ENCODE assay signal across 8 cellular contexts in genomic region chr11:67607507-67607906, GRCh38. TPM values are rescaled to one million over a fixed set of nuclear protein-coding genes. Genes with fewer than 3 reads are reported as not detected.
A peak's percentile ranks its signal among the peaks of the same experiment; 100 is the strongest.
DNase-seq lines count a peak whose midpoint lies in the region; ATAC-seq, FAIRE-seq and TF ChIP-seq lines count a peak whose summit lies in the region.
"Had no signal": no experiment of that assay in that cellular context is flagged by ENCODE, and none has a peak within 500 bp of the region (broad histone marks: within the 10 kb centered on the region; RNA-seq: fewer than 3 reads in every experiment).

No MANE protein-coding gene starts in this region.

- H3K4me1 Mint-ChIP-seq in stimulated activated naive CD8-positive, alpha-beta T cell treated with anti-CD3 and anti-CD28 coated beads, Interleukin-15, amount 100 ng/mL, for 72 hours, result peaks cover 47% of the 10 kb centered on the region

- peaks cover 22% of the 10 kb centered on the region for H3K27me3 Mint-ChIP-seq in stimulated activated naive CD8-positive, alpha-beta T cell treated with anti-CD3 and anti-CD28 coated beads, Interleukin-15, amount 100 ng/mL, for 72 hours

- peak overlapping the region; percentile 90 to 98 for H3K4me3 Mint-ChIP-seq in stimulated activated naive CD8-positive, alpha-beta T cell treated with anti-CD3 and anti-CD28 coated beads, Interleukin-15, amount 100 ng/mL, for 72 hours

- H2AFZ ChIP-seq in keratinocyte (ENCODE audit: control insufficient read depth, low read length), result peak overlapping the region; percentile 86

- peaks cover 44% of the 10 kb centered on the region for H3K36me3 ChIP-seq in HUES6 (ENCODE audit: control insufficient read depth, insufficient read depth, low read length)
- peaks cover 17 to 24% of the 10 kb centered on the region in 2 experiments for H3K36me3 ChIP-seq in keratinocyte (ENCODE audit: control insufficient read depth in 2 of 2, extremely low read depth in 1 of 2, insufficient read depth in 2 of 2, low read length in 2 of 2)

- dilution Hi-C loops in keratinocyte (cut with MboI; ENCODE audit: extremely low pct_ligation_motif_present, low sequenced_read_pairs), result no loop called here

- TF ChIP-seq CTCF in keratinocyte (optimal IDR thresholded peaks at IDR 0.05 in 1 of 3, IDR thresholded peaks at IDR 0.05 in 1 of 3, conservative IDR thresholded peaks at IDR 0.05 in 1 of 3; ENCODE audit: extremely low read depth in 1 of 3, insufficient read depth in 2 of 3, low read length in 3 of 3), result no peak

- H3K9me1 ChIP-seq in keratinocyte (ENCODE audit: control insufficient read depth, extremely low read depth, insufficient read depth, low read length), result no peaks in the 10 kb centered on the region

- H3K9me3 Mint-ChIP-seq in activated naive CD4-positive, alpha-beta T cell treated with anti-CD3 and anti-CD28 coated beads, Interleukin-2, amount 50 U/mL, for 72 hours, result no peaks in the 10 kb centered on the region
- no peaks in the 10 kb centered on the region for H3K9me3 Mint-ChIP-seq in stimulated activated naive CD8-positive, alpha-beta T cell treated with anti-CD3 and anti-CD28 coated beads, Interleukin-15, amount 100 ng/mL, for 72 hours

- H4K20me1 ChIP-seq in keratinocyte (ENCODE audit: control insufficient read depth, extremely low read depth, insufficient read depth, low read length), result no peaks in the 10 kb centered on the region

- H3K79me2 ChIP-seq in keratinocyte (ENCODE audit: control insufficient read depth, insufficient read depth, low read length), result peaks cover 17% of the 10 kb centered on the region

- H3K9me3 ChIP-seq in HUES6 (ENCODE audit: control insufficient read depth, insufficient read depth, low read depth, low read length) (peaks cover 2% of the 10 kb centered on the region; the same call in 1 of the 2 replicates), keratinocyte (ENCODE audit: control insufficient read depth, low read depth, low read length) (no peaks in the 10 kb centered on the region)

- H3K27ac ChIP-seq in HUES6 (ENCODE audit: low read depth, low read length), result no peak overlapping the region; the same call in 1 of the 2 replicates
- peak overlapping the region; percentile 80 for H3K27ac ChIP-seq in keratinocyte (ENCODE audit: control insufficient read depth, insufficient read depth, low read length)

- peak overlapping the region; percentile 80 for H3K9ac ChIP-seq in HUES6 (ENCODE audit: low read length)
- H3K9ac ChIP-seq in keratinocyte (ENCODE audit: control insufficient read depth, extremely low read depth, insufficient read depth, low read length), result peak overlapping the region; percentile 94

- no peak for FAIRE-seq in keratinocyte (lab: Jason Lieb, UNC)

- H3K4me2 ChIP-seq in keratinocyte (ENCODE audit: control insufficient read depth, extremely low read depth, insufficient read depth, low read depth, low read length), result peak overlapping the region; percentile 84

- H3K27ac Mint-ChIP-seq in activated naive CD4-positive, alpha-beta T cell treated with anti-CD3 and anti-CD28 coated beads, Interleukin-2, amount 50 U/mL, for 72 hours, result peak overlapping the region; percentile 82 to 91
- peak overlapping the region; percentile 72 to 96 for H3K27ac Mint-ChIP-seq in stimulated activated naive CD8-positive, alpha-beta T cell treated with anti-CD3 and anti-CD28 coated beads, Interleukin-15, amount 100 ng/mL, for 72 hours

- H3K4me1 ChIP-seq in HUES6 (ENCODE audit: control insufficient read depth, insufficient read depth, low read length) (peaks cover 35% of the 10 kb centered on the region), keratinocyte (ENCODE audit: control insufficient read depth, extremely low read depth, insufficient read depth, low read length) (peaks cover 10% of the 10 kb centered on the region)

- H3K36me3 Mint-ChIP-seq in activated naive CD4-positive, alpha-beta T cell treated with anti-CD3 and anti-CD28 coated beads, Interleukin-2, amount 50 U/mL, for 72 hours, result peaks cover 6 to 17% of the 10 kb centered on the region in 2 donors

- H3K4me3 ChIP-seq in HUES6 (ENCODE audit: low read depth, low read length), result peak overlapping the region; percentile 91
- H3K4me3 ChIP-seq in keratinocyte (ENCODE audit: control insufficient read depth in 2 of 3, extremely low read depth in 1 of 3, insufficient read depth in 2 of 3, low read depth in 1 of 3, low read length in 3 of 3), result peak overlapping the region; percentile 94 to 100 (median 95)

- no peaks in the 10 kb centered on the region; the same call in 1 of the 2 replicates for H3K27me3 ChIP-seq in HUES6 (ENCODE audit: control insufficient read depth, insufficient read depth, low read length)
- no peaks in the 10 kb centered on the region for H3K27me3 ChIP-seq in keratinocyte (ENCODE audit: control insufficient read depth, extremely low read depth, insufficient read depth, low read length)

- ATAC-seq in activated naive CD4-positive, alpha-beta T cell treated with anti-CD3 and anti-CD28 coated beads, Interleukin-2, amount 50 U/mL, for 72 hours, result no peak
- ATAC-seq in stimulated activated naive CD8-positive, alpha-beta T cell treated with anti-CD3 and anti-CD28 coated beads, Interleukin-15, amount 100 ng/mL, for 72 hours, result no peak
- ATAC-seq in GM18517 (IDR thresholded peaks at IDR 0.05; ENCODE audit: unreplicated experiment), result no peak

- DNase-seq in activated naive CD4-positive, alpha-beta T cell treated with anti-CD3 and anti-CD28 coated beads, Interleukin-2, amount 50 U/mL, for 72 hours (ENCODE audit: low spot score in 2 of 2), result no peak
- DNase-seq in keratinocyte (ENCODE audit: low read depth, low spot score), result no peak
- DNase-seq in stimulated activated naive CD8-positive, alpha-beta T cell treated with anti-CD3 and anti-CD28 coated beads, Interleukin-15, amount 100 ng/mL, for 72 hours, result no peak
- DNase-seq in NCI-H2227 (lab: John Stamatoyannopoulos, UW; ENCODE audit: unreplicated experiment), result no peak
- DNase-seq in NCI-H1048 (lab: John Stamatoyannopoulos, UW), result no peak
- DNase-seq: HCEC 1CT had no signal

RNA-seq across cellular contexts. Expression of gene NDUFV1, which starts 0.8 kb away (rescaled TPM):
- total RNA-seq in activated naive CD4-positive, alpha-beta T cell treated with anti-CD3 and anti-CD28 coated beads, Interleukin-2, amount 50 U/mL, for 72 hours, result 100 to 1,000 TPM; 237 to 286 TPM
- polyA plus RNA-seq in keratinocyte, result 92.9 to 118 TPM (median 102 TPM) in 3 replicates
- polyA plus RNA-seq in keratinocyte (2011; ENCODE audit: low read depth), result 74.0 TPM
- 38.6 and 103 TPM in 2 replicates for polyA plus RNA-seq in keratinocyte (2011; cell fraction: cytosol; rRNA removed)
- 208 and 255 TPM in 2 replicates for polyA plus RNA-seq in keratinocyte (2011; cell fraction: nucleus; rRNA removed)
- polyA plus RNA-seq in keratinocyte (2012; ENCODE audit: low replicate concordance), result 112 and 133 TPM in 2 replicates
- polyA minus RNA-seq in keratinocyte, result 69.1 to 102 TPM (median 70.3 TPM) in 3 replicates
- polyA minus RNA-seq in keratinocyte (2011; cell fraction: cytosol; rRNA and poly(A)+ RNA removed), result 168 TPM
- 54.4 and 58.9 TPM in 2 replicates for polyA minus RNA-seq in keratinocyte (2011; cell fraction: nucleus; rRNA and poly(A)+ RNA removed)

RNA-seq across cellular contexts. Expression of gene NUDT8, which starts 22.2 kb away (rescaled TPM):
- 10 to 100 TPM; 27.6 to 37.3 TPM for total RNA-seq in activated naive CD4-positive, alpha-beta T cell treated with anti-CD3 and anti-CD28 coated beads, Interleukin-2, amount 50 U/mL, for 72 hours
- 1.1 to 1.6 TPM (median 1.5 TPM) in 3 replicates for polyA plus RNA-seq in keratinocyte
- polyA plus RNA-seq in keratinocyte (2011; ENCODE audit: low read depth), result not detected
- 0.68 and 2.5 TPM in 2 replicates for polyA plus RNA-seq in keratinocyte (2011; cell fraction: cytosol; rRNA removed)
- 1.9 and 2.7 TPM in 2 replicates for polyA plus RNA-seq in keratinocyte (2011; cell fraction: nucleus; rRNA removed)
- polyA plus RNA-seq in keratinocyte (2012; ENCODE audit: low replicate concordance), result 6.7 and 15.8 TPM in 2 replicates
- 0.72 to 1.8 TPM in 2 of 3 replicates, not detected in the other for polyA minus RNA-seq in keratinocyte
- polyA minus RNA-seq in keratinocyte (2011; cell fraction: cytosol; rRNA and poly(A)+ RNA removed), result not detected
- 1.2 TPM in 1 of 2 replicates, not detected in the other for polyA minus RNA-seq in keratinocyte (2011; cell fraction: nucleus; rRNA and poly(A)+ RNA removed)

RNA-seq across cellular contexts. Expression of gene GSTP1, which starts 23.9 kb away (rescaled TPM):
- 100 to 1,000 TPM; 247 to 466 TPM for total RNA-seq in activated naive CD4-positive, alpha-beta T cell treated with anti-CD3 and anti-CD28 coated beads, Interleukin-2, amount 50 U/mL, for 72 hours
- 1,511 to 3,251 TPM (median 1,575 TPM) in 3 replicates for polyA plus RNA-seq in keratinocyte
- 379 TPM for polyA plus RNA-seq in keratinocyte (2011; ENCODE audit: low read depth)
- polyA plus RNA-seq in keratinocyte (2011; cell fraction: cytosol; rRNA removed), result 1,984 and 3,223 TPM in 2 replicates
- polyA plus RNA-seq in keratinocyte (2011; cell fraction: nucleus; rRNA removed), result 1,110 and 1,459 TPM in 2 replicates
- 2,382 and 2,611 TPM in 2 replicates for polyA plus RNA-seq in keratinocyte (2012; ENCODE audit: low replicate concordance)
- polyA minus RNA-seq in keratinocyte, result 1,137 to 2,631 TPM (median 2,247 TPM) in 3 replicates
- 2,162 TPM for polyA minus RNA-seq in keratinocyte (2011; cell fraction: cytosol; rRNA and poly(A)+ RNA removed)
- polyA minus RNA-seq in keratinocyte (2011; cell fraction: nucleus; rRNA and poly(A)+ RNA removed), result 492 and 503 TPM in 2 replicates

RNA-seq across cellular contexts. Expression of gene TBX10, which starts 32.1 kb away (rescaled TPM):
- not detected for total RNA-seq in activated naive CD4-positive, alpha-beta T cell treated with anti-CD3 and anti-CD28 coated beads, Interleukin-2, amount 50 U/mL, for 72 hours
- polyA plus RNA-seq in keratinocyte, result not detected in 3 replicates
- polyA plus RNA-seq in keratinocyte (2011; ENCODE audit: low read depth), result not detected
- not detected in 2 replicates for polyA plus RNA-seq in keratinocyte (2011; cell fraction: cytosol; rRNA removed)
- polyA plus RNA-seq in keratinocyte (2011; cell fraction: nucleus; rRNA removed), result not detected in 2 replicates
- not detected in 2 replicates for polyA plus RNA-seq in keratinocyte (2012; ENCODE audit: low replicate concordance)
- not detected in 3 replicates for polyA minus RNA-seq in keratinocyte
- not detected for polyA minus RNA-seq in keratinocyte (2011; cell fraction: cytosol; rRNA and poly(A)+ RNA removed)
- polyA minus RNA-seq in keratinocyte (2011; cell fraction: nucleus; rRNA and poly(A)+ RNA removed), result not detected in 2 replicates

RNA-seq across cellular contexts. Expression of gene ACY3, which starts 43.0 kb away (rescaled TPM):
- total RNA-seq in activated naive CD4-positive, alpha-beta T cell treated with anti-CD3 and anti-CD28 coated beads, Interleukin-2, amount 50 U/mL, for 72 hours, result under 1 TPM in 1 of 2 donors, not detected in 1; 0.18 TPM
- not detected in 3 replicates for polyA plus RNA-seq in keratinocyte
- polyA plus RNA-seq in keratinocyte (2011; ENCODE audit: low read depth), result not detected
- not detected in 2 replicates for polyA plus RNA-seq in keratinocyte (2011; cell fraction: cytosol; rRNA removed)
- not detected in 2 replicates for polyA plus RNA-seq in keratinocyte (2011; cell fraction: nucleus; rRNA removed)
- 0.08 TPM in 1 of 2 replicates, not detected in the other for polyA plus RNA-seq in keratinocyte (2012; ENCODE audit: low replicate concordance)
- not detected in 3 replicates for polyA minus RNA-seq in keratinocyte
- polyA minus RNA-seq in keratinocyte (2011; cell fraction: cytosol; rRNA and poly(A)+ RNA removed), result not detected
- polyA minus RNA-seq in keratinocyte (2011; cell fraction: nucleus; rRNA and poly(A)+ RNA removed), result not detected in 2 replicates
